In genomic region chr3:9715764-9716437, GRCh38 we compare ENCODE assay signal across 8 cellular contexts. TPM values are rescaled to one million over a fixed set of nuclear protein-coding genes. Genes with fewer than 3 reads are reported as not detected.
DNase-seq lines count a peak whose midpoint lies in the region; ATAC-seq, FAIRE-seq and TF ChIP-seq lines count a peak whose summit lies in the region.

No MANE protein-coding gene starts in this region.

- no peak overlapping the region for H3K4me3 Mint-ChIP-seq in activated CD4-positive, alpha-beta memory T cell treated with anti-CD3 and anti-CD28 coated beads for 36 hours
- no peak overlapping the region for H3K4me3 Mint-ChIP-seq in osteocyte (ENCODE audit: unreplicated experiment)

- CTCF ChIA-PET in activated CD4-positive, alpha-beta memory T cell treated with anti-CD3 and anti-CD28 coated beads for 36 hours (lab: Charles Lee): interaction anchor here (0.6 to 1.8 kb wide), 8 partner anchors 11 to 350 kb away, joined by 3 to 9 read pairs (median 3); partner anchors contain the start of gene OGG1

- intact Hi-C loops in activated CD4-positive, alpha-beta memory T cell treated with anti-CD3 and anti-CD28 coated beads for 36 hours (cut with micrococcal nuclease): loop anchor here (5.0 kb wide), 1 partner anchor 216 kb away; the partner anchor contains the start of gene CRELD1

- H3K4me1 Mint-ChIP-seq in activated CD4-positive, alpha-beta memory T cell treated with anti-CD3 and anti-CD28 coated beads for 36 hours (ENCODE audit: low read depth): peaks cover 4% of the 10 kb centered on the region
- H3K4me1 Mint-ChIP-seq in osteocyte (ENCODE audit: unreplicated experiment): no peaks in the 10 kb centered on the region

- FAIRE-seq in D721Med (lab: Jason Lieb, UNC): no peak

- TF ChIP-seq CTCF in D721Med (IDR thresholded peaks at IDR 0.05; ENCODE audit: insufficient read depth, missing control alignments): peak; percentile 51
- peak; percentile 98 for TF ChIP-seq CTCF in foreskin fibroblast (IDR thresholded peaks at IDR 0.05; ENCODE audit: low read depth, low read length)
- peak; percentile 61 for TF ChIP-seq CTCF in osteocyte (IDR thresholded peaks at IDR 0.05)

- no peak overlapping the region for H3K4me3 ChIP-seq in foreskin fibroblast (ENCODE audit: low read depth in 1 of 2, low read length in 2 of 2)

- POLR2A ChIA-PET in activated CD4-positive, alpha-beta memory T cell treated with anti-CD3 and anti-CD28 coated beads for 36 hours (lab: Charles Lee): no interaction called here

- H3K9me3 Mint-ChIP-seq in activated CD4-positive, alpha-beta memory T cell treated with anti-CD3 and anti-CD28 coated beads for 36 hours: no peaks in the 10 kb centered on the region
- H3K9me3 Mint-ChIP-seq in osteocyte (ENCODE audit: unreplicated experiment): no peaks in the 10 kb centered on the region

- in situ Hi-C loops in KBM-7 (cut with MboI; ENCODE audit: low pct_unique_long_range_greater_than_20kb, low sequenced_read_pairs): no loop called here

- no peak overlapping the region for H3K27ac Mint-ChIP-seq in activated CD4-positive, alpha-beta memory T cell treated with anti-CD3 and anti-CD28 coated beads for 36 hours
- no peak overlapping the region for H3K27ac Mint-ChIP-seq in osteocyte (ENCODE audit: unreplicated experiment)

- ATAC-seq in HG02678 (IDR thresholded peaks at IDR 0.05; ENCODE audit: unreplicated experiment): no peak

- no peaks in the 10 kb centered on the region for H3K36me3 Mint-ChIP-seq in activated CD4-positive, alpha-beta memory T cell treated with anti-CD3 and anti-CD28 coated beads for 36 hours
- no peaks in the 10 kb centered on the region for H3K36me3 Mint-ChIP-seq in osteocyte (ENCODE audit: unreplicated experiment)

- DNase-seq in D721Med (ENCODE audit: insufficient read length, low spot score): no peak
- DNase-seq in KBM-7: peak; percentile 93
- peak; percentile 71 for DNase-seq in activated CD4-positive, alpha-beta memory T cell treated with anti-CD3 and anti-CD28 coated beads for 36 hours
- peak; percentile 79 to 93 for DNase-seq in foreskin fibroblast
- no peak for DNase-seq in osteocyte (ENCODE audit: extremely low spot score, unreplicated experiment)
- DNase-seq in activated gamma-delta T cell treated with Interleukin-2 at 50 U/mL for 16 hours: no peak
- no peak for DNase-seq in cortex of kidney (lab: John Stamatoyannopoulos, UW)

- no peaks in the 10 kb centered on the region for H3K27me3 Mint-ChIP-seq in activated CD4-positive, alpha-beta memory T cell treated with anti-CD3 and anti-CD28 coated beads for 36 hours
- H3K27me3 Mint-ChIP-seq in osteocyte (ENCODE audit: unreplicated experiment): peaks cover 40% of the 10 kb centered on the region

RNA-seq across cellular contexts. Expression of gene CPNE9, which starts 12.3 kb away (rescaled TPM):
- total RNA-seq in activated CD4-positive, alpha-beta memory T cell treated with anti-CD3 and anti-CD28 coated beads for 36 hours: not detected
- 0.26 TPM in 1 of 2 replicates, not detected in the other for total RNA-seq in osteocyte

RNA-seq across cellular contexts. Expression of gene BRPF1, which starts 15.6 kb away (rescaled TPM):
- 10 to 100 TPM; 25.0 to 27.3 TPM for total RNA-seq in activated CD4-positive, alpha-beta memory T cell treated with anti-CD3 and anti-CD28 coated beads for 36 hours
- 18.3 and 23.0 TPM in 2 replicates for total RNA-seq in osteocyte

RNA-seq across cellular contexts. Expression of gene OGG1, which starts 33.9 kb away (rescaled TPM):
- total RNA-seq in activated CD4-positive, alpha-beta memory T cell treated with anti-CD3 and anti-CD28 coated beads for 36 hours: 10 to 100 TPM; 35.7 to 36.5 TPM
- total RNA-seq in osteocyte: 34.8 and 37.9 TPM in 2 replicates

RNA-seq across cellular contexts. Expression of gene CAMK1, which starts 53.8 kb away (rescaled TPM):
- 10 to 100 TPM; 48.2 to 51.9 TPM for total RNA-seq in activated CD4-positive, alpha-beta memory T cell treated with anti-CD3 and anti-CD28 coated beads for 36 hours
- total RNA-seq in osteocyte: 8.8 and 10.7 TPM in 2 replicates

Comparison
In these comparisons a context has a peak if more than half of its experiments do, and no peak if none do; other contexts are left out.
1. DNase-seq: peak in KBM-7 (single experiment), activated CD4-positive, alpha-beta memory T cell treated with anti-CD3 and anti-CD28 coated beads for 36 hours (single experiment) and foreskin fibroblast (2 of 2); none in D721Med (single experiment), osteocyte (single experiment), activated gamma-delta T cell treated with Interleukin-2 at 50 U/mL for 16 hours (single experiment) and cortex of kidney (single experiment).
2. Peak in every context shown above with its lines, with median percentiles within 50 percentile points of each other: CTCF ChIP-seq.